Comparison of ENCODE assay signal across 10 cellular contexts in genomic region chr4:87032884-87033533, GRCh38.
DNase-seq lines count a peak whose midpoint lies in the region; ATAC-seq and TF ChIP-seq lines count a peak whose summit lies in the region.
"Had no signal": no experiment of that assay in that cellular context is flagged by ENCODE, and none has a peak within 500 bp of the region (broad histone marks: within the 10 kb centered on the region; RNA-seq: fewer than 3 reads in every experiment).

No MANE protein-coding gene starts in this region.

- no peaks in the 10 kb centered on the region for H3K27me3 ChIP-seq in ascending aorta
- H3K27me3 ChIP-seq in psoas muscle (ENCODE audit: insufficient read depth in 3 of 3, low read length in 2 of 3) = no peaks in the 10 kb centered on the region
- H3K27me3 ChIP-seq in naive thymus-derived CD4-positive, alpha-beta T cell (ENCODE audit: control insufficient read depth in 2 of 2, insufficient read depth in 2 of 2, low read length in 2 of 2) = no peaks in the 10 kb centered on the region

- DNase-seq in EH (ENCODE audit: low read depth) (peak; percentile 83), ascending aorta (ENCODE audit: low spot score in 2 of 2) (no peak), glomerular endothelial cell (ENCODE audit: extremely low read depth, low read depth, low spot score) (peak; percentile 70), psoas muscle (no peak), posterior cingulate gyrus (no peak), iPS-NIHi11 (ENCODE audit: low spot score) (no peak)
- no peak for DNase-seq in naive thymus-derived CD4-positive, alpha-beta T cell
- DNase-seq: activated CD4-positive, alpha-beta T cell treated with anti-CD3 and anti-CD28 coated beads, Interleukin-2, amount 50 U/mL, for 1 hour; effector CD4-positive, alpha-beta T cell had no signal

- peaks cover 0 to 12% (median 0%) of the 10 kb centered on the region in 5 donors for H3K36me3 Mint-ChIP-seq in naive thymus-derived CD4-positive, alpha-beta T cell

- H3K4me1 Mint-ChIP-seq in naive thymus-derived CD4-positive, alpha-beta T cell = peaks cover 22 to 35% (median 27%) of the 10 kb centered on the region in 7 donors

- peak overlapping the region; percentile 29 to 35 for H3K4me3 ChIP-seq in ascending aorta
- peak overlapping the region; percentile 20 for H3K4me3 ChIP-seq in psoas muscle
- H3K4me3 ChIP-seq in naive thymus-derived CD4-positive, alpha-beta T cell (ENCODE audit: low read length) = no peak overlapping the region

- H3K27ac ChIP-seq in ascending aorta (peak overlapping the region; percentile 48 to 50), psoas muscle (peak overlapping the region; percentile 91)
- no peak overlapping the region for H3K27ac ChIP-seq in naive thymus-derived CD4-positive, alpha-beta T cell (ENCODE audit: low read depth, low read length)

- no peaks in the 10 kb centered on the region for H3K27me3 Mint-ChIP-seq in naive thymus-derived CD4-positive, alpha-beta T cell

- H3K4me1 ChIP-seq in ascending aorta (peaks cover 17 to 66% of the 10 kb centered on the region in 2 donors), psoas muscle (peaks cover 100% of the 10 kb centered on the region)
- peaks cover 7 to 14% of the 10 kb centered on the region in 2 donors for H3K4me1 ChIP-seq in naive thymus-derived CD4-positive, alpha-beta T cell (ENCODE audit: control insufficient read depth in 2 of 2, insufficient read depth in 2 of 2, low read length in 2 of 2)

- POLR2A ChIA-PET in naive thymus-derived CD4-positive, alpha-beta T cell (lab: Charles Lee) = interaction anchor here (0.7 to 1.0 kb wide), 2 partner anchors 8 to 48 kb away, joined by 3 read pairs; no protein-coding TSS in a partner anchor

- no peaks in the 10 kb centered on the region for H3K9me3 Mint-ChIP-seq in naive thymus-derived CD4-positive, alpha-beta T cell

- ATAC-seq in psoas muscle = no peak
- ATAC-seq in HG02973 (IDR thresholded peaks at IDR 0.05; ENCODE audit: unreplicated experiment) = no peak
- ATAC-seq in naive thymus-derived CD4-positive, alpha-beta T cell = no peak

- intact Hi-C loops in ascending aorta (cut with DNase I) (no loop called here), psoas muscle (cut with DNase I) (no loop called here), posterior cingulate gyrus (cut with DNase I) (loop anchor here (2.0 kb wide), 1 partner anchor 26 kb away; no protein-coding TSS in a partner anchor)
- intact Hi-C loops in naive thymus-derived CD4-positive, alpha-beta T cell (cut with micrococcal nuclease) = no loop called here

- H3K36me3 ChIP-seq in ascending aorta (no peaks in the 10 kb centered on the region), psoas muscle (ENCODE audit: insufficient read depth in 1 of 2, low read depth in 1 of 2) (no peaks in the 10 kb centered on the region)
- no peaks in the 10 kb centered on the region for H3K36me3 ChIP-seq in naive thymus-derived CD4-positive, alpha-beta T cell (ENCODE audit: control insufficient read depth in 2 of 3, insufficient read depth in 3 of 3, low read length in 3 of 3)

- TF ChIP-seq CTCF in ascending aorta (IDR thresholded peaks at IDR 0.05) (no peak), psoas muscle (IDR thresholded peaks at IDR 0.05) (no peak)

- CTCF ChIA-PET in naive thymus-derived CD4-positive, alpha-beta T cell (lab: Charles Lee) = interaction anchor here (1.2 kb wide), 1 partner anchor 111 kb away, joined by 3 read pairs; no protein-coding TSS in a partner anchor

- H3K9me3 ChIP-seq in ascending aorta (no peaks in the 10 kb centered on the region), psoas muscle (no peaks in the 10 kb centered on the region)
- no peaks in the 10 kb centered on the region for H3K9me3 ChIP-seq in naive thymus-derived CD4-positive, alpha-beta T cell (ENCODE audit: control insufficient read depth in 2 of 3, low read length in 3 of 3)

- H3K27ac Mint-ChIP-seq in naive thymus-derived CD4-positive, alpha-beta T cell = no peak overlapping the region

- 61 to 65% (median 63%) methylated on average over 3 of the region's 3 CpGs for WGBS in psoas muscle, 3 donors

- no peak overlapping the region for H3K4me3 Mint-ChIP-seq in naive thymus-derived CD4-positive, alpha-beta T cell

Comparison
In these comparisons a context has a peak if more than half of its experiments do, and no peak if none do; other contexts are left out.
1. DNase-seq: peak in EH (single experiment) and glomerular endothelial cell (single experiment); none in ascending aorta (0 of 2), psoas muscle (0 of 2), naive thymus-derived CD4-positive, alpha-beta T cell (0 of 9), posterior cingulate gyrus (0 of 10) and iPS-NIHi11 (single experiment).